Comparison of ENCODE assay signal across 13 cellular contexts in genomic region chr15:38514601-38515000, GRCh38. TPM values are rescaled to one million over a fixed set of nuclear protein-coding genes. Genes with fewer than 3 reads are reported as not detected.
A peak's percentile ranks its signal among the peaks of the same experiment; 100 is the strongest.
DNase-seq lines count a peak whose midpoint lies in the region; ATAC-seq and TF ChIP-seq lines count a peak whose summit lies in the region.
"Had no signal": no experiment of that assay in that cellular context is flagged by ENCODE, and none has a peak within 500 bp of the region (broad histone marks: within the 10 kb centered on the region; RNA-seq: fewer than 3 reads in every experiment).

No MANE protein-coding gene starts in this region.

- POLR2A ChIA-PET in CD8-positive, alpha-beta memory T cell (lab: Charles Lee) = no interaction called here

- no peak overlapping the region for H3K4me3 ChIP-seq in CD8-positive, alpha-beta memory T cell (ENCODE audit: low read length)
- H3K4me3 ChIP-seq: heart left ventricle, K562 had no signal

- H3K27me3 Mint-ChIP-seq in CD8-positive, alpha-beta memory T cell = no peaks in the 10 kb centered on the region

- H3K36me3 Mint-ChIP-seq in CD8-positive, alpha-beta memory T cell = peaks cover 0 to 95% (median 35%) of the 10 kb centered on the region in 3 donors

- peak; percentile 95 for ATAC-seq in GM19397 (IDR thresholded peaks at IDR 0.05; ENCODE audit: unreplicated experiment)
- ATAC-seq in HG03159 (IDR thresholded peaks at IDR 0.05; ENCODE audit: unreplicated experiment) = peak; percentile 61
- ATAC-seq: heart left ventricle, K562 had no signal

- DNase-seq in CD8-positive, alpha-beta memory T cell = no peak
- DNase-seq in astrocyte of the hippocampus (ENCODE audit: low read depth, low spot score) = peak; percentile 8
- DNase-seq in GM13977 (ENCODE audit: low spot score) = no peak
- no peak for DNase-seq in activated CD4-positive, CD25-positive, alpha-beta regulatory T cell (lab: John Stamatoyannopoulos, UW)
- DNase-seq in cardiac septum (ENCODE audit: low spot score) = no peak
- DNase-seq in amygdala (lab: John Stamatoyannopoulos, UW) = no peak
- DNase-seq: activated CD4-positive, alpha-beta T cell treated with anti-CD3 and anti-CD28 coated beads for 48 hours; heart left ventricle; NK-92 treated with Interleukin-12 subunit alpha and Interleukin-12 subunit beta, amount 100 ng/mL, for 24 hours had no signal

- peaks cover 19 to 46% (median 38%) of the 10 kb centered on the region in 3 donors for H3K4me1 Mint-ChIP-seq in CD8-positive, alpha-beta memory T cell

- H3K27ac ChIP-seq in CD8-positive, alpha-beta memory T cell (ENCODE audit: low read depth, low read length) = no peak overlapping the region
- H3K27ac ChIP-seq: heart left ventricle had no signal

- intact Hi-C loops in cardiac septum (cut with DNase I) = no loop called here

- peaks cover 82% of the 10 kb centered on the region for H3K36me3 ChIP-seq in CD8-positive, alpha-beta memory T cell (ENCODE audit: insufficient read depth, low read length)

- H3K9me3 Mint-ChIP-seq in CD8-positive, alpha-beta memory T cell = no peaks in the 10 kb centered on the region
- H3K9me3 Mint-ChIP-seq: nephron had no signal

- CTCF ChIA-PET in CD8-positive, alpha-beta memory T cell (lab: Charles Lee) = interaction anchor here (0.8 to 1.8 kb wide), 5 partner anchors 9 to 176 kb away, joined by 3 to 9 read pairs (median 4); partner anchors contain the start of gene RASGRP1

- no peaks in the 10 kb centered on the region for H3K9me3 ChIP-seq in CD8-positive, alpha-beta memory T cell (ENCODE audit: low read length)
- H3K9me3 ChIP-seq: heart left ventricle had no signal

- H3K4me1 ChIP-seq in CD8-positive, alpha-beta memory T cell (ENCODE audit: insufficient read depth, low read length) = no peaks in the 10 kb centered on the region
- H3K4me1 ChIP-seq: heart left ventricle had no signal

- peak overlapping the region in 7 of 8 donors; percentile 43 to 82 (median 66) for H3K27ac Mint-ChIP-seq in CD8-positive, alpha-beta memory T cell
- H3K27ac Mint-ChIP-seq: nephron had no signal

- H3K4me3 Mint-ChIP-seq in CD8-positive, alpha-beta memory T cell = no peak overlapping the region
- H3K4me3 Mint-ChIP-seq: nephron had no signal

- TF ChIP-seq CTCF in GM13977 (IDR thresholded peaks at IDR 0.05; ENCODE audit: extremely low read depth, insufficient read depth, missing control alignments) = no peak

- in situ Hi-C loops in GM13977 (cut with MboI; ENCODE audit: low pct_unique_long_range_greater_than_20kb, low sequenced_read_pairs, unreplicated experiment) = no loop called here

- no peaks in the 10 kb centered on the region for H3K27me3 ChIP-seq in CD8-positive, alpha-beta memory T cell (ENCODE audit: insufficient read depth, low read length, poor library complexity, severe bottlenecking)

RNA-seq across cellular contexts. Expression of gene RASGRP1, which starts 50.0 kb away (rescaled TPM):
- 10 to 100 TPM; 64.7 to 67.9 TPM for total RNA-seq in CD8-positive, alpha-beta memory T cell
- 90.9 TPM for polyA plus RNA-seq in CD8-positive, alpha-beta memory T cell
- total RNA-seq in cardiac septum = 2.2 TPM

Comparison
In these comparisons a context has a peak if more than half of its experiments do, and no peak if none do; other contexts are left out.
1. RNA of gene RASGRP1, which starts 50.0 kb away (total RNA-seq): 64.7 to 67.9 TPM in CD8-positive, alpha-beta memory T cell; 2.2 TPM in cardiac septum (single experiment); every median in the first group is over 10 times any median in the second.